Comparison of ENCODE assay signal across 9 cellular contexts in the genomic region with DNA sequence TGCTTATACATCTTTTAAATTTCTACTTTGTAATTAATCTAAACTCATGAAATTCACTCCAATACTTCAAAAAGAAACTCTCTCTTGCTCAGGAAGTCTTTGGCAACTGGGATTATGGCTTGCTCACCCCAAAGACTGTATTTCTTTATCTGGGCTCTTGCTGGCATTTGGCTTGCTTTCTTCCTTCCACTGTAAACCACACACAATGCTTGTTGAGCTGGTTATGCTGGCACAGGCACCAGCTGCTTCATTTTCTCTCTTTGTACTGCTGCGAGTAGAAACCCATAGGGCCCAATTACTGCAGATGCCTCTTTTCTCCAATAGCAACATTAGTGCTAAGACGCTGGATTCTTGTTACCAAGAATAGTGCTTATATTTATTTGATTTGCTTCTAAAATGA. TPM values are rescaled to one million over a fixed set of nuclear protein-coding genes. Genes with fewer than 3 reads are reported as not detected.
DNase-seq lines count a peak whose midpoint lies in the region; ATAC-seq and TF ChIP-seq lines count a peak whose summit lies in the region.
"Had no signal": no experiment of that assay in that cellular context is flagged by ENCODE, and none has a peak within 500 bp of the region (broad histone marks: within the 10 kb centered on the region; RNA-seq: fewer than 3 reads in every experiment).

No MANE protein-coding gene starts in this region.

- peak overlapping the region; percentile 42 for H3K4me2 ChIP-seq in Loucy (ENCODE audit: low read depth, low read length, poor library complexity, severe bottlenecking)

- H3K27me3 ChIP-seq in Loucy (ENCODE audit: insufficient read depth, low read length, poor library complexity, severe bottlenecking) (no peaks in the 10 kb centered on the region), esophagus muscularis mucosa (no peaks in the 10 kb centered on the region), psoas muscle (ENCODE audit: insufficient read depth in 3 of 3, low read length in 2 of 3) (no peaks in the 10 kb centered on the region)

- WGBS in esophagus muscularis mucosa = 62% methylated on average over 2 of the region's 2 CpGs
- 39 to 44% (median 41%) methylated on average over 2 of the region's 2 CpGs for WGBS in psoas muscle, 3 donors

- no peak for TF ChIP-seq EP300 in esophagus muscularis mucosa (IDR thresholded peaks at IDR 0.05)

- peak overlapping the region; percentile 37 for H3K9ac ChIP-seq in Loucy (ENCODE audit: low read depth, low read length, poor library complexity, severe bottlenecking)

- peak overlapping the region; percentile 14; the same call in 1 of the 2 replicates for H2AFZ ChIP-seq in Loucy (ENCODE audit: low read length)

- H3F3A ChIP-seq in Loucy (ENCODE audit: low read depth) = no peaks in the 10 kb centered on the region

- intact Hi-C loops in esophagus muscularis mucosa (cut with DNase I) (no loop called here), psoas muscle (cut with DNase I) (no loop called here)

- H3K27ac ChIP-seq in esophagus muscularis mucosa (replicated peaks in 1 of 4) (no peak overlapping the region), psoas muscle (no peak overlapping the region)

- H3K79me2 ChIP-seq in Loucy (ENCODE audit: insufficient read depth, low read length) = no peaks in the 10 kb centered on the region

- DNase-seq in A172 (ENCODE audit: low spot score) (peak; percentile 44), NCI-H446 treated with DMSO at 0.1 percent for 48 hours (lab: John Stamatoyannopoulos, UW) (peak; percentile 89), epithelial cell of esophagus (ENCODE audit: low read depth) (peak; percentile 62), HCEC 1CT (no peak), esophagus muscularis mucosa (ENCODE audit: extremely low spot score) (no peak), psoas muscle (no peak)
- no peak for DNase-seq in stimulated activated CD4-positive, alpha-beta T cell treated with anti-CD3 and anti-CD28 coated beads, Interleukin-2, amount 100 ng/mL, for 24 hours
- DNase-seq: H7 had no signal

- no peaks in the 10 kb centered on the region for H3K9me2 ChIP-seq in Loucy (replicated peaks; ENCODE audit: low read depth, low read length)

- H4K20me1 ChIP-seq in Loucy (ENCODE audit: insufficient read depth, low read length, poor library complexity, severe bottlenecking) = no peaks in the 10 kb centered on the region

- no peak for TF ChIP-seq CTCF in Loucy (conservative IDR thresholded peaks at IDR 0.05; ENCODE audit: low read length)
- TF ChIP-seq CTCF in epithelial cell of esophagus (IDR thresholded peaks at IDR 0.05; ENCODE audit: insufficient read depth, low read depth, low read length, missing control alignments) = no peak
- TF ChIP-seq CTCF in esophagus muscularis mucosa (IDR thresholded peaks at IDR 0.05) = no peak
- TF ChIP-seq CTCF in psoas muscle (IDR thresholded peaks at IDR 0.05) = no peak

- H3K4me1 ChIP-seq in Loucy (ENCODE audit: insufficient read depth, low read length, poor library complexity, severe bottlenecking) (peaks cover 33% of the 10 kb centered on the region), esophagus muscularis mucosa (peaks cover 8 to 19% (median 14%) of the 10 kb centered on the region in 4 donors), psoas muscle (no peaks in the 10 kb centered on the region)

- H3K36me3 ChIP-seq in Loucy (ENCODE audit: insufficient read depth, low read length) (no peaks in the 10 kb centered on the region), esophagus muscularis mucosa (no peaks in the 10 kb centered on the region), psoas muscle (ENCODE audit: insufficient read depth in 1 of 2, low read depth in 1 of 2) (no peaks in the 10 kb centered on the region)

- no peaks in the 10 kb centered on the region for H3K9me3 ChIP-seq in Loucy (ENCODE audit: insufficient read depth, low read depth, low read length)
- no peaks in the 10 kb centered on the region for H3K9me3 ChIP-seq in esophagus muscularis mucosa
- no peaks in the 10 kb centered on the region for H3K9me3 ChIP-seq in psoas muscle

- no peak for ATAC-seq in psoas muscle

- TF ChIP-seq POLR2A in esophagus muscularis mucosa (IDR thresholded peaks at IDR 0.05; ENCODE audit: low read depth) = no peak

- H3K4me3 ChIP-seq in Loucy (ENCODE audit: low read length, poor library complexity, severe bottlenecking) = peak overlapping the region; percentile 16
- no peak overlapping the region for H3K4me3 ChIP-seq in epithelial cell of esophagus (ENCODE audit: low read length)
- no peak overlapping the region for H3K4me3 ChIP-seq in esophagus muscularis mucosa
- H3K4me3 ChIP-seq in psoas muscle = no peak overlapping the region

RNA-seq across cellular contexts. Expression of gene SLC38A11, which starts 51.4 kb away (rescaled TPM):
- not detected in 2 replicates for total RNA-seq in A172 (2014; rRNA removed; shearing (Covaris generic))
- total RNA-seq in esophagus muscularis mucosa = 10 to 100 TPM in 1 of 4 donors, 1 to 10 TPM in 3; 1.4 to 11.6 (median 2.6) TPM
- total RNA-seq in psoas muscle = 1 to 10 TPM in 2 of 4 donors, under 1 TPM in 2; 0.07 to 1.3 (median 0.79) TPM
- polyA plus RNA-seq in psoas muscle = 1 to 10 TPM in 1 of 3 donors, under 1 TPM in 2; 0.18 to 1.6 (median 0.52) TPM
- total RNA-seq: H7 had no signal

Comparison
In these comparisons a context has a peak if more than half of its experiments do, and no peak if none do; other contexts are left out.
1. DNase-seq: peak in A172 (single experiment), NCI-H446 treated with DMSO at 0.1 percent for 48 hours (single experiment) and epithelial cell of esophagus (single experiment); none in stimulated activated CD4-positive, alpha-beta T cell treated with anti-CD3 and anti-CD28 coated beads, Interleukin-2, amount 100 ng/mL, for 24 hours (0 of 2), HCEC 1CT (single experiment), esophagus muscularis mucosa (single experiment) and psoas muscle (0 of 2).